ENCODE assay signal across 1 cellular context in the genomic region with DNA sequence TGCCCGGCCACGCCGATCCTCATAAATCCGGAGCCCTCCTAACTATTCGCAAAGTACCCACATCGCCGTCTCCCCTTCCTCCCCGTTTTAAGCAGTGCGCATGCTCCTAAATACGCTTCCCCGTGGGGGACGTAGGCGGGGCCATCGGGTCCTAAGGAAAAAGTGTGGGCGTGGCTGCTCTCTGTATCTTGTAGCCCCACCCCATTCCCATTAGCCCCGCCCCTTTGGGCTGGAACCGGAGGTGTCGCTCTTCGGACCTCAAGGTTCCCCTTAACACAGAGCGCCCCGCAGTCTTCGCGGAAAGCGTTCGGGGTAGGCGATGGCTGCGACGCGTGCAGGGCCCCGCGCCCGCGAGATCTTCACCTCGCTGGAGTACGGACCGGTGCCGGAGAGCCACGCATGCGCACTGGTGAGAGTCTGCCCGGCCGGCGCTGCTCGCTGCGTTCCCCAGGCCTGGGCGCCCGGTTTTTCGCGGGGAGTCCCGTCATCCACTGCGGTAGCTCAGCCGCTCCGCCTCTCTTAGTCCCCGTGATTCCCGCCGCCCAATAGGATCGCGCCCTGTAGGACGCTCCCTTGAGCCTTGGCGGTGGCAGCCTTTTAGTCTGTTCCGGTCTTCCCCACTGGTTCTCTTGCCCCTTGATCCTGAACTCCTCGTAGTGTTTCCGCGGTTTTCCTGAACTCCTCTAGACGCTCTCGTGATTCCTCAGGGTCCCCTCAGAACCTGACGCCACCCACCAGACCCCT.
A peak's percentile ranks its signal among the peaks of the same experiment; 100 is the strongest.
TF ChIP-seq lines count a peak whose summit lies in the region.

A gene (plus strand): TSS at position 213 of the 744 bp plus-strand sequence. CDS start 107 bp downstream, at position 320.

TF ChIP-seq in HepG2, 621 proteins besides CTCF, POLR2A, EP300 and RAD21 (continued from another document and continues in another):
- peak; percentile 84 for TF ChIP-seq PHF8 (CRISPR knock-in tag; IDR thresholded peaks at IDR 0.05)
- TF ChIP-seq ZFP62 (CRISPR knock-in tag; IDR thresholded peaks at IDR 0.05), result no peak
- TF ChIP-seq DNMT1 (CRISPR knock-in tag; IDR thresholded peaks at IDR 0.05), result peak; percentile 72; the same call in 1 of the 2 replicates
- peak; percentile 33; the same call in 1 of the 2 replicates for TF ChIP-seq FOXC1 (CRISPR knock-in tag; IDR thresholded peaks at IDR 0.05; ENCODE audit: borderline replicate concordance)
- no peak for TF ChIP-seq PRPF4 (IDR thresholded peaks at IDR 0.05; ENCODE audit: low read depth, low read length, poor library complexity, severe bottlenecking)
- no peak for TF ChIP-seq MIER2 (CRISPR knock-in tag; IDR thresholded peaks at IDR 0.05)
- TF ChIP-seq, protein P1, sequence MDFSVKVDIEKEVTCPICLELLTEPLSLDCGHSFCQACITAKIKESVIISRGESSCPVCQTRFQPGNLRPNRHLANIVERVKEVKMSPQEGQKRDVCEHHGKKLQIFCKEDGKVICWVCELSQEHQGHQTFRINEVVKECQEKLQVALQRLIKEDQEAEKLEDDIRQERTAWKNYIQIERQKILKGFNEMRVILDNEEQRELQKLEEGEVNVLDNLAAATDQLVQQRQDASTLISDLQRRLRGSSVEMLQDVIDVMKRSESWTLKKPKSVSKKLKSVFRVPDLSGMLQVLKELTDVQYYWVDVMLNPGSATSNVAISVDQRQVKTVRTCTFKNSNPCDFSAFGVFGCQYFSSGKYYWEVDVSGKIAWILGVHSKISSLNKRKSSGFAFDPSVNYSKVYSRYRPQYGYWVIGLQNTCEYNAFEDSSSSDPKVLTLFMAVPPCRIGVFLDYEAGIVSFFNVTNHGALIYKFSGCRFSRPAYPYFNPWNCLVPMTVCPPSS (IDR thresholded peaks at IDR 0.05), result no peak
- peak; percentile 65; the same call in 1 of the 2 replicates for TF ChIP-seq ETV5 (CRISPR knock-in tag; IDR thresholded peaks at IDR 0.05; ENCODE audit: borderline replicate concordance)
- no peak for TF ChIP-seq FOXA1 (IDR thresholded peaks at IDR 0.05)
- no peak for TF ChIP-seq FOXA1 (CRISPR knock-in tag; IDR thresholded peaks at IDR 0.05)
- TF ChIP-seq ZNF543 (CRISPR knock-in tag; IDR thresholded peaks at IDR 0.05), result no peak
- no peak for TF ChIP-seq ZNF746 (CRISPR knock-in tag; IDR thresholded peaks at IDR 0.05)
- no peak for TF ChIP-seq SMARCC2 (IDR thresholded peaks at IDR 0.05)
- TF ChIP-seq ZNF703 (CRISPR knock-in tag; IDR thresholded peaks at IDR 0.05; ENCODE audit: borderline replicate concordance), result no peak
- peak; percentile 4; the same call in 1 of the 2 replicates for TF ChIP-seq ZNF792 (CRISPR knock-in tag; IDR thresholded peaks at IDR 0.05)
- no peak for TF ChIP-seq CEBPG (CRISPR knock-in tag; IDR thresholded peaks at IDR 0.05)
- no peak for TF ChIP-seq PAWR (CRISPR knock-in tag; IDR thresholded peaks at IDR 0.05; ENCODE audit: borderline replicate concordance)
- TF ChIP-seq ZNF124 (CRISPR knock-in tag; IDR thresholded peaks at IDR 0.05), result 0 out of 2 replicates have a peak, but pooled peaks have one; percentile 10
- no peak for TF ChIP-seq ESRRA (CRISPR knock-in tag; IDR thresholded peaks at IDR 0.05; ENCODE audit: low read depth)
- TF ChIP-seq GABPA (IDR thresholded peaks at IDR 0.05; ENCODE audit: low read depth, low read length), result peak; percentile 22; the same call in 1 of the 2 replicates
- TF ChIP-seq GABPA (CRISPR knock-in tag; IDR thresholded peaks at IDR 0.05; ENCODE audit: low read depth), result peak; percentile 73
- peak; percentile 35; the same call in 1 of the 2 replicates for TF ChIP-seq HNF4G (IDR thresholded peaks at IDR 0.05; ENCODE audit: borderline replicate concordance, low read depth, low read length)
- TF ChIP-seq HNF4G (CRISPR knock-in tag; IDR thresholded peaks at IDR 0.05; ENCODE audit: borderline replicate concordance, low read depth), result no peak
- peak; percentile 72 for TF ChIP-seq RAD51 (IDR thresholded peaks at IDR 0.05; ENCODE audit: borderline replicate concordance)
- TF ChIP-seq TBP (CRISPR knock-in tag; IDR thresholded peaks at IDR 0.05), result no peak
- no peak for TF ChIP-seq ELF4 (CRISPR knock-in tag; IDR thresholded peaks at IDR 0.05; ENCODE audit: borderline replicate concordance)
- TF ChIP-seq, protein P2, sequence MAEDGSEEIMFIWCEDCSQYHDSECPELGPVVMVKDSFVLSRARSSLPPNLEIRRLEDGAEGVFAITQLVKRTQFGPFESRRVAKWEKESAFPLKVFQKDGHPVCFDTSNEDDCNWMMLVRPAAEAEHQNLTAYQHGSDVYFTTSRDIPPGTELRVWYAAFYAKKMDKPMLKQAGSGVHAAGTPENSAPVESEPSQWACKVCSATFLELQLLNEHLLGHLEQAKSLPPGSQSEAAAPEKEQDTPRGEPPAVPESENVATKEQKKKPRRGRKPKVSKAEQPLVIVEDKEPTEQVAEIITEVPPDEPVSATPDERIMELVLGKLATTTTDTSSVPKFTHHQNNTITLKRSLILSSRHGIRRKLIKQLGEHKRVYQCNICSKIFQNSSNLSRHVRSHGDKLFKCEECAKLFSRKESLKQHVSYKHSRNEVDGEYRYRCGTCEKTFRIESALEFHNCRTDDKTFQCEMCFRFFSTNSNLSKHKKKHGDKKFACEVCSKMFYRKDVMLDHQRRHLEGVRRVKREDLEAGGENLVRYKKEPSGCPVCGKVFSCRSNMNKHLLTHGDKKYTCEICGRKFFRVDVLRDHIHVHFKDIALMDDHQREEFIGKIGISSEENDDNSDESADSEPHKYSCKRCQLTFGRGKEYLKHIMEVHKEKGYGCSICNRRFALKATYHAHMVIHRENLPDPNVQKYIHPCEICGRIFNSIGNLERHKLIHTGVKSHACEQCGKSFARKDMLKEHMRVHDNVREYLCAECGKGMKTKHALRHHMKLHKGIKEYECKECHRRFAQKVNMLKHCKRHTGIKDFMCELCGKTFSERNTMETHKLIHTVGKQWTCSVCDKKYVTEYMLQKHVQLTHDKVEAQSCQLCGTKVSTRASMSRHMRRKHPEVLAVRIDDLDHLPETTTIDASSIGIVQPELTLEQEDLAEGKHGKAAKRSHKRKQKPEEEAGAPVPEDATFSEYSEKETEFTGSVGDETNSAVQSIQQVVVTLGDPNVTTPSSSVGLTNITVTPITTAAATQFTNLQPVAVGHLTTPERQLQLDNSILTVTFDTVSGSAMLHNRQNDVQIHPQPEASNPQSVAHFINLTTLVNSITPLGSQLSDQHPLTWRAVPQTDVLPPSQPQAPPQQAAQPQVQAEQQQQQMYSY (CRISPR knock-in tag; IDR thresholded peaks at IDR 0.05), result 0 out of 2 replicates have a peak, but pooled peaks have one; percentile 38
- TF ChIP-seq GATA4 (IDR thresholded peaks at IDR 0.05; ENCODE audit: borderline replicate concordance, low read depth), result no peak
- TF ChIP-seq ZKSCAN5 (CRISPR knock-in tag; IDR thresholded peaks at IDR 0.05), result no peak
- TF ChIP-seq, protein P3, sequence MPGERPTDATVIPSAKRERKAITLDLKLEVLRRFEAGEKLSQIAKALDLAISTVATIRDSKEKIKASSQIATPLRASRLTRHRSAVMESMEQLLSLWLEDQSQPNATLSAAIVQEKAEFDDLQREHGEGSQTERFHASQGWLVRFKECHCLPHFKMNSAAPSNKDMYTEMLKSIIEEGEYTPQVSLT (CRISPR knock-in tag; IDR thresholded peaks at IDR 0.05; ENCODE audit: borderline replicate concordance, low read depth), result no peak
- TF ChIP-seq ZNF777 (CRISPR knock-in tag; IDR thresholded peaks at IDR 0.05), result no peak
- no peak for TF ChIP-seq ZSCAN20 (CRISPR knock-in tag; IDR thresholded peaks at IDR 0.05; ENCODE audit: borderline replicate concordance)
- TF ChIP-seq ZNF547 (CRISPR knock-in tag; IDR thresholded peaks at IDR 0.05), result no peak
- no peak for TF ChIP-seq MTA1 (CRISPR knock-in tag; IDR thresholded peaks at IDR 0.05; ENCODE audit: borderline replicate concordance)
- peak; percentile 66; the same call in 1 of the 2 replicates for TF ChIP-seq ZNF766 (CRISPR knock-in tag; IDR thresholded peaks at IDR 0.05; ENCODE audit: borderline replicate concordance)
- TF ChIP-seq ZNF674 (CRISPR knock-in tag; IDR thresholded peaks at IDR 0.05; ENCODE audit: low read depth), result no peak
- no peak for TF ChIP-seq IKZF1 (IDR thresholded peaks at IDR 0.05)
- TF ChIP-seq ZNF720 (CRISPR knock-in tag; IDR thresholded peaks at IDR 0.05), result no peak
- TF ChIP-seq ZNF724P (CRISPR knock-in tag; IDR thresholded peaks at IDR 0.05; ENCODE audit: borderline replicate concordance), result no peak
- no peak for TF ChIP-seq JUN (CRISPR knock-in tag; IDR thresholded peaks at IDR 0.05)
- TF ChIP-seq, protein P4, sequence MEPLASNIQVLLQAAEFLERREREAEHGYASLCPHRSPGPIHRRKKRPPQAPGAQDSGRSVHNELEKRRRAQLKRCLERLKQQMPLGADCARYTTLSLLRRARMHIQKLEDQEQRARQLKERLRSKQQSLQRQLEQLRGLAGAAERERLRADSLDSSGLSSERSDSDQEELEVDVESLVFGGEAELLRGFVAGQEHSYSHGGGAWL (CRISPR knock-in tag; IDR thresholded peaks at IDR 0.05), result 0 out of 2 replicates have a peak, but pooled peaks have one; percentile 12
- TF ChIP-seq, protein P5, sequence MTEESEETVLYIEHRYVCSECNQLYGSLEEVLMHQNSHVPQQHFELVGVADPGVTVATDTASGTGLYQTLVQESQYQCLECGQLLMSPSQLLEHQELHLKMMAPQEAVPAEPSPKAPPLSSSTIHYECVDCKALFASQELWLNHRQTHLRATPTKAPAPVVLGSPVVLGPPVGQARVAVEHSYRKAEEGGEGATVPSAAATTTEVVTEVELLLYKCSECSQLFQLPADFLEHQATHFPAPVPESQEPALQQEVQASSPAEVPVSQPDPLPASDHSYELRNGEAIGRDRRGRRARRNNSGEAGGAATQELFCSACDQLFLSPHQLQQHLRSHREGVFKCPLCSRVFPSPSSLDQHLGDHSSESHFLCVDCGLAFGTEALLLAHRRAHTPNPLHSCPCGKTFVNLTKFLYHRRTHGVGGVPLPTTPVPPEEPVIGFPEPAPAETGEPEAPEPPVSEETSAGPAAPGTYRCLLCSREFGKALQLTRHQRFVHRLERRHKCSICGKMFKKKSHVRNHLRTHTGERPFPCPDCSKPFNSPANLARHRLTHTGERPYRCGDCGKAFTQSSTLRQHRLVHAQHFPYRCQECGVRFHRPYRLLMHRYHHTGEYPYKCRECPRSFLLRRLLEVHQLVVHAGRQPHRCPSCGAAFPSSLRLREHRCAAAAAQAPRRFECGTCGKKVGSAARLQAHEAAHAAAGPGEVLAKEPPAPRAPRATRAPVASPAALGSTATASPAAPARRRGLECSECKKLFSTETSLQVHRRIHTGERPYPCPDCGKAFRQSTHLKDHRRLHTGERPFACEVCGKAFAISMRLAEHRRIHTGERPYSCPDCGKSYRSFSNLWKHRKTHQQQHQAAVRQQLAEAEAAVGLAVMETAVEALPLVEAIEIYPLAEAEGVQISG (CRISPR knock-in tag; IDR thresholded peaks at IDR 0.05), result no peak; the same call in 1 of the 2 replicates
- TF ChIP-seq, protein P6, sequence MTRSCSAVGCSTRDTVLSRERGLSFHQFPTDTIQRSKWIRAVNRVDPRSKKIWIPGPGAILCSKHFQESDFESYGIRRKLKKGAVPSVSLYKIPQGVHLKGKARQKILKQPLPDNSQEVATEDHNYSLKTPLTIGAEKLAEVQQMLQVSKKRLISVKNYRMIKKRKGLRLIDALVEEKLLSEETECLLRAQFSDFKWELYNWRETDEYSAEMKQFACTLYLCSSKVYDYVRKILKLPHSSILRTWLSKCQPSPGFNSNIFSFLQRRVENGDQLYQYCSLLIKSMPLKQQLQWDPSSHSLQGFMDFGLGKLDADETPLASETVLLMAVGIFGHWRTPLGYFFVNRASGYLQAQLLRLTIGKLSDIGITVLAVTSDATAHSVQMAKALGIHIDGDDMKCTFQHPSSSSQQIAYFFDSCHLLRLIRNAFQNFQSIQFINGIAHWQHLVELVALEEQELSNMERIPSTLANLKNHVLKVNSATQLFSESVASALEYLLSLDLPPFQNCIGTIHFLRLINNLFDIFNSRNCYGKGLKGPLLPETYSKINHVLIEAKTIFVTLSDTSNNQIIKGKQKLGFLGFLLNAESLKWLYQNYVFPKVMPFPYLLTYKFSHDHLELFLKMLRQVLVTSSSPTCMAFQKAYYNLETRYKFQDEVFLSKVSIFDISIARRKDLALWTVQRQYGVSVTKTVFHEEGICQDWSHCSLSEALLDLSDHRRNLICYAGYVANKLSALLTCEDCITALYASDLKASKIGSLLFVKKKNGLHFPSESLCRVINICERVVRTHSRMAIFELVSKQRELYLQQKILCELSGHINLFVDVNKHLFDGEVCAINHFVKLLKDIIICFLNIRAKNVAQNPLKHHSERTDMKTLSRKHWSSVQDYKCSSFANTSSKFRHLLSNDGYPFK (CRISPR knock-in tag; IDR thresholded peaks at IDR 0.05; ENCODE audit: borderline replicate concordance), result peak; percentile 53; the same call in 1 of the 2 replicates
- no peak for TF ChIP-seq MIER3 (CRISPR knock-in tag; IDR thresholded peaks at IDR 0.05; ENCODE audit: borderline replicate concordance)
- no peak; the same call in 1 of the 2 replicates for TF ChIP-seq ZNF790 (CRISPR knock-in tag; IDR thresholded peaks at IDR 0.05; ENCODE audit: borderline replicate concordance)
- TF ChIP-seq, protein P7, sequence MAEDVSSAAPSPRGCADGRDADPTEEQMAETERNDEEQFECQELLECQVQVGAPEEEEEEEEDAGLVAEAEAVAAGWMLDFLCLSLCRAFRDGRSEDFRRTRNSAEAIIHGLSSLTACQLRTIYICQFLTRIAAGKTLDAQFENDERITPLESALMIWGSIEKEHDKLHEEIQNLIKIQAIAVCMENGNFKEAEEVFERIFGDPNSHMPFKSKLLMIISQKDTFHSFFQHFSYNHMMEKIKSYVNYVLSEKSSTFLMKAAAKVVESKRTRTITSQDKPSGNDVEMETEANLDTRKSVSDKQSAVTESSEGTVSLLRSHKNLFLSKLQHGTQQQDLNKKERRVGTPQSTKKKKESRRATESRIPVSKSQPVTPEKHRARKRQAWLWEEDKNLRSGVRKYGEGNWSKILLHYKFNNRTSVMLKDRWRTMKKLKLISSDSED (CRISPR knock-in tag; IDR thresholded peaks at IDR 0.05), result no peak
- peak; percentile 70 for TF ChIP-seq ZNF619 (CRISPR knock-in tag; IDR thresholded peaks at IDR 0.05)
- no peak for TF ChIP-seq PLRG1 (conservative IDR thresholded peaks at IDR 0.05)
- TF ChIP-seq AGO2 (optimal IDR thresholded peaks at IDR 0.05; ENCODE audit: low read depth, low read length), result peak; percentile 76
